8 cellular contexts compared by ENCODE assay signal in the genomic region with DNA sequence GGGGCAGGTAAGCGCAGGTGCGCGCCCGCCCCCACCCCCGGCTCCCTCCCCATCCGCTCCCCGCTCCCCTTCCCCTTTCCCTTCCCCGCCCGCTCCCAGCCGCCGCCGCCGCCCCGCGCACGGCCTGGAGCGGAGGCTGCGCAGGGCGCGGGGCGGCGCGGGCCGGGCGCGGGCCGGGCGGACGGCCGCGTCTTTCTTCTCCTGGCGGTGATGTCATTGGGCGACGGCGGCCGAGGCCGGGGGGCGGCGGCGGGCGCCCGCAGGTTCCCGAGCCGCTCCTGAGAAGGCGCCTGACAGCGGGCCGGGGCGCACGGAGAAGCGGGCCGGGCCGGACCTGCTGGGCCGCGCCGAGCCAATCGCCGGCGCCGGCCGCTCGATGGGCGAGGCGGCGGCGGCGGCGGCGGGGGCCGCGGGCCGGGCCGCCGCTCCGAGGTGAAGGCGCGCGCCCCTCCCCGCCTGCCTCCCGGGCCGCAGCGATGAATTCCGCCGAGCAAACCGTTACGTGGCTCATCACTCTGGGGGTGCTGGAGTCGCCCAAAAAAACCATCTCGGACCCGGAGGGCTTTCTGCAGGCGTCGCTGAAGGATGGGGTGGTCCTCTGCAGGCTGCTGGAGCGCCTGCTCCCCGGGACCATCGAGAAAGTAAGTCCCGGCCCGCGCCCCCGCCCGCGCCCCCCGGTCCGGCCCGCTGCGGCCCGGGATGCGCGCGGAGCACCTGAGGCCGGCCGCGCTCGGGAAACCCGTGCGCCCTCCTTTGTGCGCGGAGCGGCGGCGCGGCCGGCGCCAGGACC. TPM values are rescaled to one million over a fixed set of nuclear protein-coding genes. Genes with fewer than 3 reads are reported as not detected.
A peak's percentile ranks its signal among the peaks of the same experiment; 100 is the strongest.
DNase-seq lines count a peak whose midpoint lies in the region; ATAC-seq and TF ChIP-seq lines count a peak whose summit lies in the region.

A gene with protein sequence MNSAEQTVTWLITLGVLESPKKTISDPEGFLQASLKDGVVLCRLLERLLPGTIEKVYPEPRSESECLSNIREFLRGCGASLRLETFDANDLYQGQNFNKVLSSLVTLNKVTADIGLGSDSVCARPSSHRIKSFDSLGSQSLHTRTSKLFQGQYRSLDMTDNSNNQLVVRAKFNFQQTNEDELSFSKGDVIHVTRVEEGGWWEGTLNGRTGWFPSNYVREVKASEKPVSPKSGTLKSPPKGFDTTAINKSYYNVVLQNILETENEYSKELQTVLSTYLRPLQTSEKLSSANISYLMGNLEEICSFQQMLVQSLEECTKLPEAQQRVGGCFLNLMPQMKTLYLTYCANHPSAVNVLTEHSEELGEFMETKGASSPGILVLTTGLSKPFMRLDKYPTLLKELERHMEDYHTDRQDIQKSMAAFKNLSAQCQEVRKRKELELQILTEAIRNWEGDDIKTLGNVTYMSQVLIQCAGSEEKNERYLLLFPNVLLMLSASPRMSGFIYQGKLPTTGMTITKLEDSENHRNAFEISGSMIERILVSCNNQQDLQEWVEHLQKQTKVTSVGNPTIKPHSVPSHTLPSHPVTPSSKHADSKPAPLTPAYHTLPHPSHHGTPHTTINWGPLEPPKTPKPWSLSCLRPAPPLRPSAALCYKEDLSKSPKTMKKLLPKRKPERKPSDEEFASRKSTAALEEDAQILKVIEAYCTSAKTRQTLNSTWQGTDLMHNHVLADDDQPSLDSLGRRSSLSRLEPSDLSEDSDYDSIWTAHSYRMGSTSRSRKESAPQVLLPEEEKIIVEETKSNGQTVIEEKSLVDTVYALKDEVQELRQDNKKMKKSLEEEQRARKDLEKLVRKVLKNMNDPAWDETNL (plus strand): TSS at position 260 of the 790 bp plus-strand sequence. CDS start 217 bp downstream, at position 477.

- peaks cover 13% of the 10 kb centered on the region for H3K4me1 Mint-ChIP-seq in activated naive CD8-positive, alpha-beta T cell treated with anti-CD3 and anti-CD28 coated beads, Interleukin-2, amount 10 ng/mL, durations not matched to agents 7 days and 5 days
- peaks cover 9% of the 10 kb centered on the region for H3K4me1 Mint-ChIP-seq in progenitor cell of endocrine pancreas (ENCODE audit: low read depth)

- peak within 1 kb of the TSS; percentile 49 for H3K27ac Mint-ChIP-seq in activated naive CD8-positive, alpha-beta T cell treated with anti-CD3 and anti-CD28 coated beads, Interleukin-2, amount 10 ng/mL, durations not matched to agents 7 days and 5 days
- peak within 1 kb of the TSS; percentile 97 for H3K27ac Mint-ChIP-seq in progenitor cell of endocrine pancreas

- POLR2A ChIA-PET in activated naive CD8-positive, alpha-beta T cell treated with anti-CD3 and anti-CD28 coated beads, Interleukin-2, amount 10 ng/mL, durations not matched to agents 7 days and 5 days (lab: Charles Lee): no interaction called here

- peak; percentile 42 for DNase-seq in activated naive CD8-positive, alpha-beta T cell treated with anti-CD3 and anti-CD28 coated beads, Interleukin-2, amount 10 ng/mL, durations not matched to agents 7 days and 5 days
- no peak for DNase-seq in left cardiac atrium
- DNase-seq in progenitor cell of endocrine pancreas (ENCODE audit: low spot score, unreplicated experiment): peak; percentile 36
- no peak for DNase-seq in activated CD4-positive, CD25-positive, alpha-beta regulatory T cell (lab: John Stamatoyannopoulos, UW)
- no peak for DNase-seq in GM19240 (ENCODE audit: insufficient read length, low spot score)

- H3K9me3 Mint-ChIP-seq in activated naive CD8-positive, alpha-beta T cell treated with anti-CD3 and anti-CD28 coated beads, Interleukin-2, amount 10 ng/mL, durations not matched to agents 7 days and 5 days: no peaks in the 10 kb centered on the region
- H3K9me3 Mint-ChIP-seq in progenitor cell of endocrine pancreas (ENCODE audit: low read depth): no peaks in the 10 kb centered on the region

- peaks cover 77% of the 10 kb centered on the region for H3K27me3 Mint-ChIP-seq in activated naive CD8-positive, alpha-beta T cell treated with anti-CD3 and anti-CD28 coated beads, Interleukin-2, amount 10 ng/mL, durations not matched to agents 7 days and 5 days
- H3K27me3 Mint-ChIP-seq in progenitor cell of endocrine pancreas: peaks cover 66% of the 10 kb centered on the region

- H3K4me3 ChIP-seq in GM08714 (ENCODE audit: low read length): peak within 1 kb of the TSS; percentile 69

- no peak for TF ChIP-seq CTCF in progenitor cell of endocrine pancreas (IDR thresholded peaks at IDR 0.05; ENCODE audit: unreplicated experiment)

- intact Hi-C loops in left cardiac atrium (cut with DNase I): no loop called here

- ATAC-seq in HG03442 (IDR thresholded peaks at IDR 0.05; ENCODE audit: unreplicated experiment) (peak; percentile 45), left cardiac atrium (peak; percentile 53 to 62), GM21576 (IDR thresholded peaks at IDR 0.05; ENCODE audit: unreplicated experiment) (no peak)
- ATAC-seq in activated naive CD8-positive, alpha-beta T cell treated with anti-CD3 and anti-CD28 coated beads, Interleukin-2, amount 10 ng/mL, durations not matched to agents 7 days and 5 days (ENCODE audit: low read depth): peak; percentile 48

- peak within 1 kb of the TSS; percentile 81 for H3K4me3 Mint-ChIP-seq in activated naive CD8-positive, alpha-beta T cell treated with anti-CD3 and anti-CD28 coated beads, Interleukin-2, amount 10 ng/mL, durations not matched to agents 7 days and 5 days
- H3K4me3 Mint-ChIP-seq in progenitor cell of endocrine pancreas (ENCODE audit: low read depth): peak within 1 kb of the TSS; percentile 91

- no peaks in the 10 kb centered on the region for H3K36me3 Mint-ChIP-seq in activated naive CD8-positive, alpha-beta T cell treated with anti-CD3 and anti-CD28 coated beads, Interleukin-2, amount 10 ng/mL, durations not matched to agents 7 days and 5 days
- peaks cover 8% of the 10 kb centered on the region for H3K36me3 Mint-ChIP-seq in progenitor cell of endocrine pancreas (ENCODE audit: insufficient read depth)

RNA-seq across cellular contexts. Expression of the gene that starts here (rescaled TPM):
- total RNA-seq in activated naive CD8-positive, alpha-beta T cell treated with anti-CD3 and anti-CD28 coated beads, Interleukin-2, amount 10 ng/mL, durations not matched to agents 7 days and 5 days: 10 to 100 TPM; 78.9 to 82.0 TPM
- total RNA-seq in left cardiac atrium (10 to 100 TPM; 34.8 to 45.5 TPM), progenitor cell of endocrine pancreas (84.4 and 86.5 TPM in 2 replicates)

Comparison
In these comparisons a context has a peak if more than half of its experiments do, and no peak if none do; other contexts are left out.
1. DNase-seq: peak in activated naive CD8-positive, alpha-beta T cell treated with anti-CD3 and anti-CD28 coated beads, Interleukin-2, amount 10 ng/mL, durations not matched to agents 7 days and 5 days (single experiment) and progenitor cell of endocrine pancreas (single experiment); none in left cardiac atrium (single experiment), activated CD4-positive, CD25-positive, alpha-beta regulatory T cell (0 of 4) and GM19240 (single experiment).